In the genomic region with DNA sequence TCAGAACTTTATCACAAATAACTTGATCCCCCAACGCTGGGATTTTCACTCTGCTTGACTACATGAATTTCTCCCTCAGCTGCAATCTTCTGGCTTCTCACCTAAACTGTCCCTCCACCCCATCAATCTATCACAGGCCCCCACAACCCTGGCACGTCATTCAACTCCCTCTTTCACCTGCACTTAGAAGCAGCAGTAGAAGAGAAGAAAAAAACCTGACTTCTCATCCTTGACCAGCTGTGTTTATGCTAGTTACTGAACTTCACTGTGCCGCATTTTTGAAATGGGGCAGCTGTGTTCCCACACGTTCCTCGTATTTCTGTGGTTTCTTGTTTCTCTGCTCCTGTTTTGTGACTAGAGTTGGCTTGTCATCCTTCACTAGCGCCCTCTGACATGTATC, we compare ENCODE assay signal across 9 cellular contexts.
DNase-seq lines count a peak whose midpoint lies in the region; ATAC-seq and TF ChIP-seq lines count a peak whose summit lies in the region.
"Had no signal": no experiment of that assay in that cellular context is flagged by ENCODE, and none has a peak within 500 bp of the region (broad histone marks: within the 10 kb centered on the region; RNA-seq: fewer than 3 reads in every experiment).

No MANE protein-coding gene starts in this region.

- no peaks in the 10 kb centered on the region for H3K27me3 ChIP-seq in OCI-LY1 (ENCODE audit: insufficient read depth, low read length)

- H2AFZ ChIP-seq in OCI-LY1 (ENCODE audit: low read length) = no peak overlapping the region

- H3K9me3 ChIP-seq in OCI-LY1 (ENCODE audit: low read length) = no peaks in the 10 kb centered on the region

- H3K27ac ChIP-seq in OCI-LY1 (ENCODE audit: low read depth, low read length, poor library complexity, severe bottlenecking) = peak overlapping the region; percentile 89

- peak overlapping the region; percentile 37 for H3K4me3 ChIP-seq in OCI-LY1 (ENCODE audit: low read depth, low read length, poor library complexity, severe bottlenecking)

- H3K79me2 ChIP-seq in OCI-LY1 (ENCODE audit: insufficient read depth, low read length) = peaks cover 36% of the 10 kb centered on the region

- peak; percentile 42 for ATAC-seq in GM21825 (IDR thresholded peaks at IDR 0.05; ENCODE audit: unreplicated experiment)

- peaks cover 7% of the 10 kb centered on the region; the same call in 1 of the 2 replicates for H3K36me3 ChIP-seq in OCI-LY1 (ENCODE audit: insufficient read depth, low read length)

- no peaks in the 10 kb centered on the region for H4K20me1 ChIP-seq in OCI-LY1 (ENCODE audit: insufficient read depth, low read length)

- H3K9me2 ChIP-seq in OCI-LY1 (ENCODE audit: low read depth, low read length) = no peaks in the 10 kb centered on the region

- peak overlapping the region; percentile 41 for H3K9ac ChIP-seq in OCI-LY1 (ENCODE audit: low read length)

- peak; percentile 57 for DNase-seq in EH (ENCODE audit: low read depth)
- DNase-seq in kidney glomerular epithelial cell (lab: John Stamatoyannopoulos, UW) = peak; percentile 72
- no peak for DNase-seq in T-helper 2 cell
- no peak for DNase-seq in GOT3 (lab: John Stamatoyannopoulos, UW)
- DNase-seq in effector CD4-positive, alpha-beta T cell = no peak
- no peak for DNase-seq in activated CD4-positive, alpha-beta T cell treated with anti-CD3 and anti-CD28 coated beads, Interleukin-2, amount 50 U/mL, for 48 hours
- DNase-seq: effector CD8-positive, alpha-beta T cell had no signal

- H3K4me2 ChIP-seq in OCI-LY1 (ENCODE audit: low read length) = peak overlapping the region; percentile 69

- peaks cover 47% of the 10 kb centered on the region for H3K4me1 ChIP-seq in OCI-LY1 (ENCODE audit: insufficient read depth, low read length, severe bottlenecking)

- H3F3A ChIP-seq in OCI-LY1 (ENCODE audit: insufficient read depth, low read length) = no peaks in the 10 kb centered on the region; the same call in 1 of the 2 replicates

- peak; percentile 18; the same call in 1 of the 2 replicates for TF ChIP-seq CTCF in OCI-LY1 (IDR thresholded peaks at IDR 0.05; ENCODE audit: low read length)

Comparison
In these comparisons a context has a peak if more than half of its experiments do, and no peak if none do; other contexts are left out.
1. DNase-seq: peak in EH (single experiment) and kidney glomerular epithelial cell (single experiment); none in T-helper 2 cell (0 of 5), GOT3 (single experiment), effector CD4-positive, alpha-beta T cell (single experiment) and activated CD4-positive, alpha-beta T cell treated with anti-CD3 and anti-CD28 coated beads, Interleukin-2, amount 50 U/mL, for 48 hours (0 of 2).